ENCODE assay signal across 12 cellular contexts in genomic region chr5:157971466-157972324, GRCh38.
A peak's percentile ranks its signal among the peaks of the same experiment; 100 is the strongest.
DNase-seq lines count a peak whose midpoint lies in the region; ATAC-seq and TF ChIP-seq lines count a peak whose summit lies in the region.
"Had no signal": no experiment of that assay in that cellular context is flagged by ENCODE, and none has a peak within 500 bp of the region (broad histone marks: within the 10 kb centered on the region; RNA-seq: fewer than 3 reads in every experiment).

No MANE protein-coding gene starts in this region.

- no peak for DNase-seq in SK-N-SH
- peak; percentile 48 for DNase-seq in left kidney (ENCODE audit: low read depth, low spot score)
- DNase-seq in upper lobe of right lung: no peak
- no peak for DNase-seq in SKM-1 treated with dmso at 0.1 percent for 144 hours (lab: John Stamatoyannopoulos, UW; ENCODE audit: unreplicated experiment)
- DNase-seq in GDM1 (lab: John Stamatoyannopoulos, UW): no peak
- DNase-seq: activated T-cell treated with anti-CD3 and anti-CD28 coated beads, Interleukin-2, amount 50 U/mL, for 72 hours; lower lobe of right lung had no signal

- peak overlapping the region; percentile 56 to 94 (median 83) for H3K27ac Mint-ChIP-seq in brain
- H3K27ac Mint-ChIP-seq: activated T-cell treated with anti-CD3 and anti-CD28 coated beads, Interleukin-2, amount 50 U/mL, for 72 hours had no signal

- no peak overlapping the region for H3K27ac ChIP-seq in SK-N-SH (ENCODE audit: low read depth in 2 of 2, low read length in 1 of 2)
- no peak overlapping the region for H3K27ac ChIP-seq in upper lobe of right lung
- H3K27ac ChIP-seq: lower lobe of right lung, skin epidermis, VCaP had no signal

- H4K20me1 ChIP-seq in SK-N-SH (ENCODE audit: insufficient read depth): no peaks in the 10 kb centered on the region

- POLR2A ChIA-PET in SK-N-SH (lab: Yijun Ruan, JAX): no interaction called here

- no peak for TF ChIP-seq RAD21 in SK-N-SH (IDR thresholded peaks at IDR 0.05; ENCODE audit: low read length)

- TF ChIP-seq CTCF in SK-N-SH (IDR thresholded peaks at IDR 0.05) (no peak), brain (conservative IDR thresholded peaks at IDR 0.05) (no peak), upper lobe of right lung (IDR thresholded peaks at IDR 0.05) (no peak)

- no peaks in the 10 kb centered on the region for H3K27me3 ChIP-seq in SK-N-SH (ENCODE audit: insufficient read depth)
- H3K27me3 ChIP-seq in upper lobe of right lung: no peaks in the 10 kb centered on the region

- CTCF ChIA-PET in SK-N-SH (lab: Yijun Ruan, JAX): interaction anchor here (0.8 to 1.6 kb wide), 7 partner anchors 10 to 1135 kb away, joined by 3 to 8 read pairs (median 4); partner anchors contain the start of gene LSM11

- H3K4me1 ChIP-seq in SK-N-SH (ENCODE audit: control insufficient read depth in 1 of 2, insufficient read depth in 2 of 2, low read depth in 1 of 2, low read length in 1 of 2) (no peaks in the 10 kb centered on the region; a peak in 1 of 4 replicates), upper lobe of right lung (no peaks in the 10 kb centered on the region)
- H3K4me1 ChIP-seq: lower lobe of right lung had no signal

- ATAC-seq in SK-N-SH treated with all-trans-retinoic acid at 6 μM for 48 hours: peak; percentile 70
- peak; percentile 36 for ATAC-seq in upper lobe of right lung
- ATAC-seq in GM18861 (IDR thresholded peaks at IDR 0.05; ENCODE audit: unreplicated experiment): no peak
- ATAC-seq: activated T-cell treated with anti-CD3 and anti-CD28 coated beads, Interleukin-2, amount 50 U/mL, for 72 hours; lower lobe of right lung had no signal

- no peak for TF ChIP-seq EP300 in SK-N-SH (IDR thresholded peaks at IDR 0.05; ENCODE audit: borderline replicate concordance in 1 of 2, low read depth in 1 of 2, low read length in 1 of 2)

- H3K4me1 Mint-ChIP-seq in brain: peaks cover 16% of the 10 kb centered on the region

- H3K9ac ChIP-seq in SK-N-SH: no peak overlapping the region

- no peaks in the 10 kb centered on the region for H3K36me3 Mint-ChIP-seq in brain

- H3K79me2 ChIP-seq in SK-N-SH (ENCODE audit: insufficient read depth): no peaks in the 10 kb centered on the region

- H3K9me3 ChIP-seq in SK-N-SH (no peaks in the 10 kb centered on the region), upper lobe of right lung (no peaks in the 10 kb centered on the region)
- H3K9me3 ChIP-seq: lower lobe of right lung had no signal

- 47% methylated on average over 5 of the region's 5 CpGs for WGBS in SK-N-SH (ENCODE audit: low lambda C conversion rate)

- no peak overlapping the region for H3K4me2 ChIP-seq in SK-N-SH

- H3K9me2 ChIP-seq in SK-N-SH: no peaks in the 10 kb centered on the region

- intact Hi-C loops in upper lobe of right lung (cut with DNase I): no loop called here

- H3F3A ChIP-seq in SK-N-SH (replicated peaks; ENCODE audit: insufficient read depth): no peaks in the 10 kb centered on the region

- H3K9me3 Mint-ChIP-seq in brain: peaks cover 0 to 7% (median 0%) of the 10 kb centered on the region in 5 experiments
- H3K9me3 Mint-ChIP-seq: activated T-cell treated with anti-CD3 and anti-CD28 coated beads, Interleukin-2, amount 50 U/mL, for 72 hours had no signal

- H3K36me3 ChIP-seq in SK-N-SH (replicated peaks in 1 of 2; ENCODE audit: control insufficient read depth in 1 of 2, insufficient read depth in 2 of 2, low read length in 1 of 2): no peaks in the 10 kb centered on the region
- no peaks in the 10 kb centered on the region for H3K36me3 ChIP-seq in upper lobe of right lung
- H3K36me3 ChIP-seq: lower lobe of right lung had no signal

- no peak overlapping the region for H2AFZ ChIP-seq in SK-N-SH (ENCODE audit: low read depth)

- peak overlapping the region; percentile 7 to 62 (median 42) for H3K4me3 Mint-ChIP-seq in brain
- H3K4me3 Mint-ChIP-seq: activated T-cell treated with anti-CD3 and anti-CD28 coated beads, Interleukin-2, amount 50 U/mL, for 72 hours had no signal

- peaks cover 5% of the 10 kb centered on the region for H3K27me3 Mint-ChIP-seq in brain

- H3K4me3 ChIP-seq in SK-N-SH (ENCODE audit: low read depth in 2 of 2, low read length in 1 of 2) (no peak overlapping the region), upper lobe of right lung (no peak overlapping the region)
- H3K4me3 ChIP-seq: lower lobe of right lung, skin epidermis had no signal

TF ChIP-seq in SK-N-SH treated with all-trans-retinoic acid at 6 μM for 48 hours, 23 proteins besides CTCF, POLR2A, EP300 and RAD21:
- TF ChIP-seq ISL1 (CRISPR knock-in tag; IDR thresholded peaks at IDR 0.05): no peak
- TF ChIP-seq ZNF8 (CRISPR knock-in tag; IDR thresholded peaks at IDR 0.05): no peak
- no peak for TF ChIP-seq ZNF565 (CRISPR knock-in tag; conservative IDR thresholded peaks at IDR 0.05; ENCODE audit: low read depth)
- TF ChIP-seq ZC3H10 (CRISPR knock-in tag; IDR thresholded peaks at IDR 0.05): no peak
- no peak for TF ChIP-seq POU6F1 (CRISPR knock-in tag; IDR thresholded peaks at IDR 0.05; ENCODE audit: borderline replicate concordance, low read depth)
- TF ChIP-seq ESRRG (CRISPR knock-in tag; IDR thresholded peaks at IDR 0.05): no peak
- no peak for TF ChIP-seq PPARA (CRISPR knock-in tag; IDR thresholded peaks at IDR 0.05; ENCODE audit: borderline replicate concordance)
- no peak for TF ChIP-seq ZFP3 (CRISPR knock-in tag; IDR thresholded peaks at IDR 0.05)
- no peak for TF ChIP-seq TCF4 (CRISPR knock-in tag; IDR thresholded peaks at IDR 0.05; ENCODE audit: borderline replicate concordance)
- no peak for TF ChIP-seq GLIS3 (CRISPR knock-in tag; IDR thresholded peaks at IDR 0.05)
- no peak for TF ChIP-seq CSDC2 (CRISPR knock-in tag; IDR thresholded peaks at IDR 0.05)
- no peak for TF ChIP-seq BACH2 (CRISPR knock-in tag; IDR thresholded peaks at IDR 0.05; ENCODE audit: borderline replicate concordance)
- no peak for TF ChIP-seq ZFP30 (CRISPR knock-in tag; IDR thresholded peaks at IDR 0.05)
- no peak for TF ChIP-seq ZNF70 (CRISPR knock-in tag; IDR thresholded peaks at IDR 0.05)
- no peak for TF ChIP-seq ARNTL (CRISPR knock-in tag; IDR thresholded peaks at IDR 0.05; ENCODE audit: borderline replicate concordance, low read depth)
- TF ChIP-seq RARB (CRISPR knock-in tag; IDR thresholded peaks at IDR 0.05): no peak

TF ChIP-seq in SK-N-SH, 30 proteins besides CTCF, POLR2A, EP300 and RAD21 (continues in another document):
- TF ChIP-seq USF2 (IDR thresholded peaks at IDR 0.05; ENCODE audit: borderline replicate concordance, low read depth, low read length): no peak
- no peak for TF ChIP-seq TEAD4 (IDR thresholded peaks at IDR 0.05; ENCODE audit: borderline replicate concordance, insufficient read depth)
- no peak for TF ChIP-seq PBX3 (IDR thresholded peaks at IDR 0.05)
- no peak for TF ChIP-seq NRF1 (IDR thresholded peaks at IDR 0.05; ENCODE audit: low read depth, low read length)
- no peak for TF ChIP-seq RXRA (IDR thresholded peaks at IDR 0.05; ENCODE audit: borderline replicate concordance, low read depth)
- TF ChIP-seq NFIC (IDR thresholded peaks at IDR 0.05; ENCODE audit: borderline replicate concordance): no peak
- no peak for TF ChIP-seq CHD2 (IDR thresholded peaks at IDR 0.05; ENCODE audit: low read length, partially characterized antibody)
- no peak for TF ChIP-seq GATA2 (CRISPR knock-in tag; IDR thresholded peaks at IDR 0.05)
- TF ChIP-seq JUND (IDR thresholded peaks at IDR 0.05): no peak
- no peak for TF ChIP-seq TCF12 (IDR thresholded peaks at IDR 0.05)
- TF ChIP-seq POLR2AphosphoS5 (IDR thresholded peaks at IDR 0.05; ENCODE audit: low read depth, low read length): no peak
- no peak for TF ChIP-seq MAX (IDR thresholded peaks at IDR 0.05; ENCODE audit: low read depth)
- TF ChIP-seq SIN3A (IDR thresholded peaks at IDR 0.05; ENCODE audit: borderline replicate concordance, low read depth, low read length): no peak
- no peak for TF ChIP-seq RFX5 (IDR thresholded peaks at IDR 0.05; ENCODE audit: low read length)
- TF ChIP-seq YY1 (IDR thresholded peaks at IDR 0.05; ENCODE audit: low read depth): no peak
- TF ChIP-seq ZBTB33 (IDR thresholded peaks at IDR 0.05; ENCODE audit: borderline replicate concordance, low read depth): no peak
- no peak for TF ChIP-seq TAF1 (IDR thresholded peaks at IDR 0.05; ENCODE audit: borderline replicate concordance, low read depth, low read length)
- no peak for TF ChIP-seq SMC3 (IDR thresholded peaks at IDR 0.05; ENCODE audit: low read depth, low read length)
